In the genomic region with DNA sequence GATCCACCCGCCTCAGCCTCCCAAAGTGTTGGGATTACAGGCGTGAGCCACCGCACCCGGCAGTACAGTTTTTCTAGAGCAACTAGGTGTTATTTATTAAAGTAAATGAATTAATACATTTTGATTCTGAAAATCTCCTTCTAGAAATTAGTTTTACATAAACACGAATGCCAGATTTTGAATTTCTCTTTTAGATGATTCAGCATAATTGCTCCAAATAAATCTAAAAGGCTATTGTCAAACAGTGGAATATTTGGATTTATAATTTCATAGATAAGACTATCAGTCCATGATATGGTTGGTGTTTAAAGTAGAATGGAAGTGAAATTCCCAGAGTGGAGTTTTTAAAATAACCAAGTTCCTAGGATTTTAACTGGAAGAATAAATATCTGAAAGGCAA, we compare ENCODE assay signal across 17 cellular contexts. TPM values are rescaled to one million over a fixed set of nuclear protein-coding genes. Genes with fewer than 3 reads are reported as not detected.
A peak's percentile ranks its signal among the peaks of the same experiment; 100 is the strongest.
DNase-seq lines count a peak whose midpoint lies in the region; ATAC-seq and TF ChIP-seq lines count a peak whose summit lies in the region.
"Had no signal": no experiment of that assay in that cellular context is flagged by ENCODE, and none has a peak within 500 bp of the region (broad histone marks: within the 10 kb centered on the region; RNA-seq: fewer than 3 reads in every experiment).

No MANE protein-coding gene starts in this region.

- POLR2A ChIA-PET in Caco-2 (lab: Charles Lee) = no interaction called here

- peak overlapping the region; percentile 93 for H3K4me3 Mint-ChIP-seq in T-helper 1 cell treated with Interleukin-12 subunit alpha and Interleukin-12 subunit beta and Interleukin-4 antibody, amounts not matched to agents 30 μg/mL and 1 μg/mL, for 36 hours
- peak overlapping the region; percentile 89 for H3K4me3 Mint-ChIP-seq in Caco-2 (ENCODE audit: unreplicated experiment)
- peak overlapping the region; percentile 92 for H3K4me3 Mint-ChIP-seq in natural killer cell

- ATAC-seq in natural killer cell = no peak

- BruUV-seq in Caco-2 (replicated peaks; lab: Mats Ljungman, UMichigan) = no TSS peak

- no peak for TF ChIP-seq POLR2A in sigmoid colon (IDR thresholded peaks at IDR 0.05)

- H3K27ac Mint-ChIP-seq in T-helper 1 cell treated with Interleukin-12 subunit alpha and Interleukin-12 subunit beta and Interleukin-4 antibody, amounts not matched to agents 30 μg/mL and 1 μg/mL, for 36 hours = no peak overlapping the region
- H3K27ac Mint-ChIP-seq in Caco-2 (ENCODE audit: unreplicated experiment) (peak overlapping the region; percentile 90), natural killer cell (peak overlapping the region in 1 of 2 donors; percentile 88)

- H3K4me1 Mint-ChIP-seq in T-helper 1 cell treated with Interleukin-12 subunit alpha and Interleukin-12 subunit beta and Interleukin-4 antibody, amounts not matched to agents 30 μg/mL and 1 μg/mL, for 36 hours (ENCODE audit: low read depth) = peaks cover 27% of the 10 kb centered on the region
- H3K4me1 Mint-ChIP-seq in Caco-2 (ENCODE audit: low read depth, unreplicated experiment) = peaks cover 9% of the 10 kb centered on the region
- H3K4me1 Mint-ChIP-seq in natural killer cell = peaks cover 31 to 33% of the 10 kb centered on the region in 2 donors

- no peaks in the 10 kb centered on the region for H3K27me3 ChIP-seq in Caco-2 (replicated peaks; ENCODE audit: control insufficient read depth, insufficient read depth, low read length)
- no peaks in the 10 kb centered on the region for H3K27me3 ChIP-seq in SU-DHL-6 (ENCODE audit: low read length)
- H3K27me3 ChIP-seq in sigmoid colon = no peaks in the 10 kb centered on the region
- H3K27me3 ChIP-seq: BLaER1 treated with 17β-estradiol and CSF1 and Interleukin-3, amounts not matched to agents 10 nM and 100 nM; spleen; transverse colon had no signal

- peaks cover 35% of the 10 kb centered on the region for H3K79me2 ChIP-seq in SU-DHL-6 (ENCODE audit: insufficient read depth, low read length)

- H3K9me3 ChIP-seq in Caco-2 (no peaks in the 10 kb centered on the region), SU-DHL-6 (ENCODE audit: insufficient read depth, low read length) (peaks cover 3% of the 10 kb centered on the region; the same call in 1 of the 2 replicates), sigmoid colon (no peaks in the 10 kb centered on the region)
- H3K9me3 ChIP-seq: heart left ventricle, lower lobe of right lung, psoas muscle, spleen, transverse colon had no signal

- H3K36me3 ChIP-seq in Caco-2 (ENCODE audit: control insufficient read depth, insufficient read depth, low read length) (no peaks in the 10 kb centered on the region), SU-DHL-6 (ENCODE audit: low read length) (peaks cover 23% of the 10 kb centered on the region), sigmoid colon (peaks cover 0 to 4% (median 0%) of the 10 kb centered on the region in 4 donors)
- H3K36me3 ChIP-seq: transverse colon had no signal

- no peak overlapping the region for H3K27ac ChIP-seq in SU-DHL-6 (ENCODE audit: low read depth, low read length)
- no peak overlapping the region for H3K27ac ChIP-seq in sigmoid colon
- H3K27ac ChIP-seq: BLaER1 treated with 17β-estradiol and CSF1 and Interleukin-3, amounts not matched to agents 10 nM and 100 nM; lower lobe of right lung; psoas muscle had no signal

- no peak overlapping the region for H3K4me2 ChIP-seq in SU-DHL-6 (ENCODE audit: low read depth, low read length, poor library complexity, severe bottlenecking)

- no peak for TF ChIP-seq EP300 in sigmoid colon (IDR thresholded peaks at IDR 0.05)

- peaks cover 30% of the 10 kb centered on the region for H3K27me3 Mint-ChIP-seq in T-helper 1 cell treated with Interleukin-12 subunit alpha and Interleukin-12 subunit beta and Interleukin-4 antibody, amounts not matched to agents 30 μg/mL and 1 μg/mL, for 36 hours (ENCODE audit: low read depth)
- H3K27me3 Mint-ChIP-seq in Caco-2 (ENCODE audit: insufficient read depth, unreplicated experiment) (peaks cover 3% of the 10 kb centered on the region), natural killer cell (ENCODE audit: low read depth in 2 of 2) (peaks cover 13 to 19% of the 10 kb centered on the region in 2 donors)

- H3K4me1 ChIP-seq in Caco-2 (peaks cover 21% of the 10 kb centered on the region), sigmoid colon (peaks cover 0 to 23% (median 13%) of the 10 kb centered on the region in 4 donors)

- H3K9me3 Mint-ChIP-seq in T-helper 1 cell treated with Interleukin-12 subunit alpha and Interleukin-12 subunit beta and Interleukin-4 antibody, amounts not matched to agents 30 μg/mL and 1 μg/mL, for 36 hours = no peaks in the 10 kb centered on the region
- H3K9me3 Mint-ChIP-seq in Caco-2 (ENCODE audit: unreplicated experiment) (no peaks in the 10 kb centered on the region), natural killer cell (no peaks in the 10 kb centered on the region)

- H3K9ac ChIP-seq in SU-DHL-6 (ENCODE audit: low read length) = no peak overlapping the region
- H3K9ac ChIP-seq: BLaER1 treated with 17β-estradiol and CSF1 and Interleukin-3, amounts not matched to agents 10 nM and 100 nM had no signal

- peaks cover 30% of the 10 kb centered on the region for H3F3A ChIP-seq in SU-DHL-6 (ENCODE audit: insufficient read depth)

- H3K4me3 ChIP-seq in Caco-2 (ENCODE audit: low read depth, low read length) (no peak overlapping the region), SU-DHL-6 (ENCODE audit: insufficient read depth, low read length, poor library complexity, severe bottlenecking) (no peak overlapping the region), sigmoid colon (no peak overlapping the region)
- H3K4me3 ChIP-seq: BLaER1 treated with 17β-estradiol and CSF1 and Interleukin-3, amounts not matched to agents 10 nM and 100 nM; transverse colon had no signal

- peak overlapping the region; percentile 95 for H2AFZ ChIP-seq in SU-DHL-6 (ENCODE audit: low read depth, low read length, severe bottlenecking)

- DNase-seq in T-helper 1 cell (no peak), Caco-2 (no peak), natural killer cell (no peak), sigmoid colon (no peak), UCSD-AML1 (lab: John Stamatoyannopoulos, UW; ENCODE audit: unreplicated experiment) (no peak), mucosa of gallbladder (ENCODE audit: low spot score) (no peak)
- DNase-seq: activated CD4-positive, alpha-beta T cell treated with anti-CD3 and anti-CD28 coated beads, Interleukin-2, amount 50 U/mL, for 48 hours; HCEC 1CT; heart left ventricle; lower lobe of right lung; NCI-H2029 treated with DMSO at 0.1 percent for 48 hours; psoas muscle; spleen; transverse colon had no signal

- CTCF ChIA-PET in Caco-2 (lab: Charles Lee) = no interaction called here

- intact Hi-C loops in Caco-2 (cut with micrococcal nuclease; ENCODE audit: unreplicated experiment) = loop anchor here (2.0 kb wide), 1 partner anchor 19 kb away; no protein-coding TSS in a partner anchor
- intact Hi-C loops in natural killer cell (cut with micrococcal nuclease) = no loop called here
- intact Hi-C loops in sigmoid colon (cut with DNase I) = loop anchor here (10.0 kb wide), 1 partner anchor 47 kb away; no protein-coding TSS in a partner anchor

- H3K9me2 ChIP-seq in SU-DHL-6 (replicated peaks; ENCODE audit: insufficient read depth, low read length) = no peaks in the 10 kb centered on the region

- H3K36me3 Mint-ChIP-seq in T-helper 1 cell treated with Interleukin-12 subunit alpha and Interleukin-12 subunit beta and Interleukin-4 antibody, amounts not matched to agents 30 μg/mL and 1 μg/mL, for 36 hours (ENCODE audit: low read depth) = peaks cover 24% of the 10 kb centered on the region
- H3K36me3 Mint-ChIP-seq in Caco-2 (ENCODE audit: insufficient read depth, unreplicated experiment) (peaks cover 22% of the 10 kb centered on the region), natural killer cell (no peaks in the 10 kb centered on the region)

- H4K20me1 ChIP-seq in SU-DHL-6 (ENCODE audit: low read depth, low read length) = no peaks in the 10 kb centered on the region
- H4K20me1 ChIP-seq: BLaER1 treated with 17β-estradiol and CSF1 and Interleukin-3, amounts not matched to agents 10 nM and 100 nM had no signal

- WGBS in sigmoid colon, 2 donors = 97 to 99% methylated on average over 5 of the region's 5 CpGs

- no peak for TF ChIP-seq CTCF in Caco-2 (IDR thresholded peaks at IDR 0.05; ENCODE audit: insufficient read depth in 1 of 2, low read depth in 1 of 2, low read length in 1 of 2, severe bottlenecking in 1 of 2, unreplicated experiment in 1 of 2)
- no peak for TF ChIP-seq CTCF in SU-DHL-6 (IDR thresholded peaks at IDR 0.05; ENCODE audit: insufficient read depth, low read length, poor library complexity, severe bottlenecking)
- TF ChIP-seq CTCF in natural killer cell (IDR thresholded peaks at IDR 0.05) = no peak
- TF ChIP-seq CTCF in sigmoid colon (IDR thresholded peaks at IDR 0.05) = no peak

RNA-seq across cellular contexts. Expression of a gene that starts 1.5 kb away (rescaled TPM):
- total RNA-seq in Caco-2 (2022) (40.6 and 41.6 TPM in 2 replicates), natural killer cell (10 to 100 TPM; 23.6 to 30.8 (median 27.7) TPM), sigmoid colon (10 to 100 TPM; 28.8 to 47.6 (median 35.2) TPM), mucosa of gallbladder (29.2 TPM)
- 10 to 100 TPM; 10.8 to 16.9 (median 14.8) TPM for polyA plus RNA-seq in sigmoid colon
